Comparison of ENCODE assay signal across 3 cellular contexts in the genomic region with DNA sequence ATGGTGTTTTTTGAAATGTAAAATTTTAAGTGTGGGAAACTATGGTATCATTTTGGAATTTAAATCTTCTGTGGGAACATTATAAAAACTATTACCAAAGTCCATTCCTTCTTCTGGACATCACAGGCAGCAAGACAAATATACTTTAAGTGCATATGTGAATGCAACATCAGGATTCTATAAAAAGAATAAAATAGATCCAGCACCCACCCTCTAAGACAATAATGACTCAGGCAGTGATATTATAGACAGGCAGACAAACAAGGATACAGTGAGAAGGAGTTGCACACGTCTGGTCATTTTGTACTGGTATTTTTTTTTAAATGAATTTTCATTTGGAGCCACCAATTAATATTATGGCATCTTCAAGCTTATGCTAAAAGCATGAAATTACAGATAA.
TF ChIP-seq lines count a peak whose summit lies in the region.

No MANE protein-coding gene starts in this region.

TF ChIP-seq in SK-N-SH, 30 proteins besides CTCF, POLR2A, EP300 and RAD21 (continued from another document):
- TF ChIP-seq EZH2phosphoT487 (IDR thresholded peaks at IDR 0.05; ENCODE audit: borderline replicate concordance, low read depth): no peak
- TF ChIP-seq RXRA (IDR thresholded peaks at IDR 0.05; ENCODE audit: borderline replicate concordance, low read depth): no peak

TF ChIP-seq in SK-N-SH treated with all-trans-retinoic acid at 6 μM for 48 hours, 23 proteins besides CTCF, POLR2A, EP300 and RAD21 (continued from another document):
- TF ChIP-seq, protein P1, sequence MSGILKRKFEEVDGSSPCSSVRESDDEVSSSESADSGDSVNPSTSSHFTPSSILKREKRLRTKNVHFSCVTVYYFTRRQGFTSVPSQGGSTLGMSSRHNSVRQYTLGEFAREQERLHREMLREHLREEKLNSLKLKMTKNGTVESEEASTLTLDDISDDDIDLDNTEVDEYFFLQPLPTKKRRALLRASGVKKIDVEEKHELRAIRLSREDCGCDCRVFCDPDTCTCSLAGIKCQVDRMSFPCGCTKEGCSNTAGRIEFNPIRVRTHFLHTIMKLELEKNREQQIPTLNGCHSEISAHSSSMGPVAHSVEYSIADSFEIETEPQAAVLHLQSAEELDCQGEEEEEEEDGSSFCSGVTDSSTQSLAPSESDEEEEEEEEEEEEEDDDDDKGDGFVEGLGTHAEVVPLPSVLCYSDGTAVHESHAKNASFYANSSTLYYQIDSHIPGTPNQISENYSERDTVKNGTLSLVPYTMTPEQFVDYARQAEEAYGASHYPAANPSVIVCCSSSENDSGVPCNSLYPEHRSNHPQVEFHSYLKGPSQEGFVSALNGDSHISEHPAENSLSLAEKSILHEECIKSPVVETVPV (CRISPR knock-in tag; IDR thresholded peaks at IDR 0.05): no peak
- TF ChIP-seq BACH2 (CRISPR knock-in tag; IDR thresholded peaks at IDR 0.05; ENCODE audit: borderline replicate concordance): no peak

TF ChIP-seq in endothelial cell of umbilical vein, 7 proteins besides CTCF, POLR2A, EP300 and RAD21 (continued from another document):
- TF ChIP-seq MAX (IDR thresholded peaks at IDR 0.05; ENCODE audit: insufficient read depth, insufficient read length): no peak
TF ChIP-seq in endothelial cell of umbilical vein: peak in this region for 1.
